Comparison of ENCODE assay signal across 8 cellular contexts in genomic region chr10:6543431-6544005, GRCh38. TPM values are rescaled to one million over a fixed set of nuclear protein-coding genes. Genes with fewer than 3 reads are reported as not detected.
A peak's percentile ranks its signal among the peaks of the same experiment; 100 is the strongest.
DNase-seq lines count a peak whose midpoint lies in the region; ATAC-seq, FAIRE-seq and TF ChIP-seq lines count a peak whose summit lies in the region.

No MANE protein-coding gene starts in this region.

- TF ChIP-seq CTCF in H1 (IDR thresholded peaks at IDR 0.05; ENCODE audit: control extremely low read depth in 1 of 3, insufficient read depth in 1 of 3, low read depth in 1 of 3, low read length in 3 of 3) (no peak), left ventricle myocardium inferior (IDR thresholded peaks at IDR 0.05; ENCODE audit: borderline replicate concordance) (no peak), mesothelial cell of epicardium (IDR thresholded peaks at IDR 0.05; ENCODE audit: unreplicated experiment) (no peak)

- H3K9me3 ChIP-seq in H1 (ENCODE audit: insufficient read depth in 2 of 2, low read depth in 1 of 2, low read length in 1 of 2) (no peaks in the 10 kb centered on the region), left ventricle myocardium inferior (replicated peaks) (no peaks in the 10 kb centered on the region)

- H3K27ac ChIP-seq in H1 (ENCODE audit: low read depth, low read length): no peak overlapping the region
- H3K27ac ChIP-seq in left ventricle myocardium inferior (replicated peaks): no peak overlapping the region

- H2BK5ac ChIP-seq in H1 (ENCODE audit: low read depth, low read length): no peak overlapping the region

- H3K4me2 ChIP-seq in H1 (ENCODE audit: insufficient read depth in 1 of 2, low read depth in 2 of 2, low read length in 2 of 2): peak overlapping the region in 1 of 2 experiments; percentile 23; a peak in 1 of 4 replicates

- no peak overlapping the region for H2BK20ac ChIP-seq in H1 (ENCODE audit: low read length)

- TF ChIP-seq POLR2A in H1 (IDR thresholded peaks at IDR 0.05; ENCODE audit: control extremely low read depth in 1 of 2, low read depth in 2 of 2, low read length in 2 of 2): no peak

- ATAC-seq in HG02678 (IDR thresholded peaks at IDR 0.05; ENCODE audit: unreplicated experiment) (peak; percentile 61), GM18520 (IDR thresholded peaks at IDR 0.05; ENCODE audit: unreplicated experiment) (no peak)
- ATAC-seq in stimulated activated naive CD8-positive, alpha-beta T cell treated with anti-CD3 and anti-CD28 coated beads, Interleukin-15, Interleukin-2, amounts not matched to agents 100 U/mL and 50 U/mL, for 24 hours: peak; percentile 97

- intact Hi-C loops in left ventricle myocardium inferior (cut with micrococcal nuclease): no loop called here

- peaks cover 53% of the 10 kb centered on the region for H3K36me3 Mint-ChIP-seq in activated CD4-positive, alpha-beta T cell treated with anti-CD3 and anti-CD28 coated beads, Interleukin-2, amount 10 ng/mL, durations not matched to agents 7 days and 5 days (ENCODE audit: low read depth)
- no peaks in the 10 kb centered on the region for H3K36me3 Mint-ChIP-seq in mesothelial cell of epicardium

- no peak overlapping the region for H4K91ac ChIP-seq in H1 (replicated peaks; ENCODE audit: insufficient read length, low read length)

- H4K5ac ChIP-seq in H1 (ENCODE audit: insufficient read length, low read depth, low read length): no peak overlapping the region

- 85% methylated on average over 9 of the region's 9 CpGs; no CpG with 5 or more reads in 1 of the 2 experiments for WGBS in H1 (ENCODE audit: extremely low coverage in 1 of 2, insufficient coverage in 1 of 2, insufficient read length in 1 of 2, insufficient replicate concordance in 2 of 2, low coverage in 1 of 2, low lambda C conversion rate in 2 of 2, missing lambda C conversion rate in 1 of 2), 2 experiments

- no peak overlapping the region for H3K23ac ChIP-seq in H1 (ENCODE audit: insufficient read length)

- peaks cover 4% of the 10 kb centered on the region for H3K9me3 Mint-ChIP-seq in activated CD4-positive, alpha-beta T cell treated with anti-CD3 and anti-CD28 coated beads, Interleukin-2, amount 10 ng/mL, durations not matched to agents 7 days and 5 days
- peaks cover 8% of the 10 kb centered on the region for H3K9me3 Mint-ChIP-seq in mesothelial cell of epicardium

- H3K79me2 ChIP-seq in H1 (ENCODE audit: control insufficient read depth in 1 of 2, insufficient read depth in 2 of 2, low read length in 2 of 2): peaks cover 0 to 11% of the 10 kb centered on the region in 2 experiments; a peak in 2 of 4 replicates

- peaks cover 77% of the 10 kb centered on the region for H3K4me1 Mint-ChIP-seq in activated CD4-positive, alpha-beta T cell treated with anti-CD3 and anti-CD28 coated beads, Interleukin-2, amount 10 ng/mL, durations not matched to agents 7 days and 5 days
- H3K4me1 Mint-ChIP-seq in mesothelial cell of epicardium: no peaks in the 10 kb centered on the region

- H4K8ac ChIP-seq in H1 (ENCODE audit: extremely low read depth, insufficient read depth, low read length): no peak overlapping the region

- no peak overlapping the region for H2AFZ ChIP-seq in H1 (ENCODE audit: low read length)

- CTCF ChIA-PET in activated CD4-positive, alpha-beta T cell treated with anti-CD3 and anti-CD28 coated beads, Interleukin-2, amount 10 ng/mL, durations not matched to agents 7 days and 5 days (lab: Charles Lee): interaction anchor here (0.6 to 3.0 kb wide), 8 partner anchors 12 to 341 kb away, joined by 3 to 33 read pairs (median 6); partner anchors contain the start of gene PFKFB3
- CTCF ChIA-PET in H1 (lab: Charles Lee; ENCODE audit: partially characterized antibody) (interaction anchor here (0.8 to 2.3 kb wide), 8 partner anchors 8 to 134 kb away, joined by 3 to 9 read pairs (median 3); partner anchors contain the start of gene PRKCQ), HEK293T (lab: Yijun Ruan, JAX) (no interaction called here)

- H3K27me3 ChIP-seq in H1 (replicated peaks in 1 of 4; ENCODE audit: control insufficient read depth in 3 of 4, extremely low read depth in 1 of 4, insufficient read depth in 3 of 4, low read length in 3 of 4): no peaks in the 10 kb centered on the region
- peaks cover 56% of the 10 kb centered on the region for H3K27me3 ChIP-seq in left ventricle myocardium inferior (ENCODE audit: low read depth)

- peak overlapping the region; percentile 28; the same call in 1 of the 2 replicates for H3K18ac ChIP-seq in H1 (ENCODE audit: extremely low read depth, low read length)

- no peak overlapping the region for H2BK120ac ChIP-seq in H1 (replicated peaks; ENCODE audit: low read depth, low read length)

- H3K27me3 Mint-ChIP-seq in activated CD4-positive, alpha-beta T cell treated with anti-CD3 and anti-CD28 coated beads, Interleukin-2, amount 10 ng/mL, durations not matched to agents 7 days and 5 days: no peaks in the 10 kb centered on the region
- H3K27me3 Mint-ChIP-seq in mesothelial cell of epicardium (ENCODE audit: low read depth): peaks cover 4% of the 10 kb centered on the region

- no peak overlapping the region for H2AK5ac ChIP-seq in H1 (ENCODE audit: low read depth, low read length)

- H3K4me3 Mint-ChIP-seq in activated CD4-positive, alpha-beta T cell treated with anti-CD3 and anti-CD28 coated beads, Interleukin-2, amount 10 ng/mL, durations not matched to agents 7 days and 5 days: peak overlapping the region; percentile 81
- H3K4me3 Mint-ChIP-seq in mesothelial cell of epicardium: no peak overlapping the region

- H3K4me1 ChIP-seq in H1 (replicated peaks in 1 of 4; ENCODE audit: control insufficient read depth in 3 of 4, insufficient read depth in 4 of 4, low read length in 3 of 4): peaks cover 0 to 11% (median 4%) of the 10 kb centered on the region in 4 experiments; a peak in 6 of 7 replicates
- H3K4me1 ChIP-seq in left ventricle myocardium inferior: no peaks in the 10 kb centered on the region

- TF ChIP-seq RAD21 in H1 (IDR thresholded peaks at IDR 0.05 in 1 of 2, conservative IDR thresholded peaks at IDR 0.05 in 1 of 2; ENCODE audit: low read depth in 2 of 2, low read length in 2 of 2): no peak

- H3K27ac Mint-ChIP-seq in activated CD4-positive, alpha-beta T cell treated with anti-CD3 and anti-CD28 coated beads, Interleukin-2, amount 10 ng/mL, durations not matched to agents 7 days and 5 days: peak overlapping the region; percentile 100
- H3K27ac Mint-ChIP-seq in mesothelial cell of epicardium: no peak overlapping the region

- H3K56ac ChIP-seq in H1 (replicated peaks; ENCODE audit: insufficient read length, low read depth, low read length): no peak overlapping the region

- H3K79me1 ChIP-seq in H1 (ENCODE audit: low read depth, low read length): peaks cover 2% of the 10 kb centered on the region; the same call in 1 of the 2 replicates

- H4K20me1 ChIP-seq in H1 (replicated peaks in 1 of 2; ENCODE audit: control insufficient read depth in 1 of 2, insufficient read depth in 2 of 2, low read length in 2 of 2): peaks cover 0 to 7% of the 10 kb centered on the region in 2 experiments

- peak; percentile 73 for DNase-seq in activated CD4-positive, alpha-beta T cell treated with anti-CD3 and anti-CD28 coated beads, Interleukin-2, amount 10 ng/mL, durations not matched to agents 7 days and 5 days
- DNase-seq in H1 (ENCODE audit: low read depth in 1 of 2, low spot score in 2 of 2) (no peak), left ventricle myocardium inferior (no peak), HEK293T (ENCODE audit: extremely low spot score) (no peak), mesothelial cell of epicardium (ENCODE audit: low spot score in 2 of 2, unreplicated experiment in 2 of 2) (no peak)
- DNase-seq in stimulated activated naive CD8-positive, alpha-beta T cell treated with anti-CD3 and anti-CD28 coated beads, Interleukin-15, Interleukin-2, amounts not matched to agents 100 U/mL and 50 U/mL, for 24 hours: peak; percentile 51

- H3K9ac ChIP-seq in H1 (replicated peaks in 1 of 4; ENCODE audit: extremely low read depth in 1 of 4, low read depth in 3 of 4, low read length in 3 of 4): no peak overlapping the region

- no peak overlapping the region for H3K14ac ChIP-seq in H1 (ENCODE audit: insufficient read length)

- H3K36me3 ChIP-seq in H1 (ENCODE audit: control insufficient read depth in 2 of 4, insufficient read depth in 4 of 4, low read length in 3 of 4): no peaks in the 10 kb centered on the region
- no peaks in the 10 kb centered on the region for H3K36me3 ChIP-seq in left ventricle myocardium inferior

- POLR2A ChIA-PET in activated CD4-positive, alpha-beta T cell treated with anti-CD3 and anti-CD28 coated beads, Interleukin-2, amount 10 ng/mL, durations not matched to agents 7 days and 5 days (lab: Charles Lee): interaction anchor here (0.6 to 1.2 kb wide), 3 partner anchors 11 to 13 kb away, joined by 3 read pairs; no protein-coding TSS in a partner anchor
- POLR2A ChIA-PET in H1 (lab: Charles Lee; ENCODE audit: partially characterized antibody): no interaction called here
- POLR2A ChIA-PET in HEK293T (lab: Yijun Ruan, JAX): no interaction called here

- no peak for FAIRE-seq in H1 (lab: Jason Lieb, UNC)

- no peaks in the 10 kb centered on the region; the same call in 1 of the 2 replicates for H3K23me2 ChIP-seq in H1 (ENCODE audit: low read depth, low read length)

- TF ChIP-seq EP300 in H1 (IDR thresholded peaks at IDR 0.05; ENCODE audit: borderline replicate concordance in 1 of 2, low read depth in 2 of 2, low read length in 2 of 2): no peak

- H2BK12ac ChIP-seq in H1 (ENCODE audit: low read depth, low read length): no peak overlapping the region

- no peak overlapping the region for H3K4me3 ChIP-seq in H1 (ENCODE audit: extremely low read depth in 1 of 4, insufficient read depth in 2 of 4, low read depth in 3 of 4, low read length in 4 of 4)
- H3K4me3 ChIP-seq in left ventricle myocardium inferior: no peak overlapping the region

- H3K4ac ChIP-seq in H1 (replicated peaks; ENCODE audit: insufficient read length, low read depth, low read length): no peak overlapping the region

- 0 out of 2 replicates have a peak overlapping the region, but pooled peaks have one; percentile 61 for H2BK15ac ChIP-seq in H1 (ENCODE audit: low read length)

TF ChIP-seq in HEK293T, 16 proteins besides CTCF, POLR2A, EP300 and RAD21:
- TF ChIP-seq TARDBP (IDR thresholded peaks at IDR 0.05) (no peak), NFRKB (IDR thresholded peaks at IDR 0.05) (no peak), FOXA1 (IDR thresholded peaks at IDR 0.05) (no peak)

RNA-seq across cellular contexts. Expression of gene PRKCQ, which starts 36.6 kb away (rescaled TPM):
- 10 to 100 TPM; 62.6 to 69.5 TPM for total RNA-seq in activated CD4-positive, alpha-beta T cell treated with anti-CD3 and anti-CD28 coated beads, Interleukin-2, amount 10 ng/mL, durations not matched to agents 7 days and 5 days
- 21.4 and 22.6 TPM in 2 replicates for total RNA-seq in H1 (2021; fragmentation: NEBNext Ultra II Directional; extraction: Animal tissue kit (Norgen Biotek cat#: 25700))
- polyA plus RNA-seq in H1 (2011; rRNA removed): 6.8 and 9.1 TPM in 2 replicates
- polyA plus RNA-seq in H1 (2011; cell fraction: cytosol; rRNA removed): 11.8 TPM
- 12.2 TPM for polyA plus RNA-seq in H1 (2011; cell fraction: nucleus; rRNA removed)
- 13.8 to 17.4 TPM (median 15.2 TPM) in 4 replicates for polyA plus RNA-seq in H1 (2012, experiment 1 of 2)
- polyA plus RNA-seq in H1 (2012, experiment 2 of 2): 4.0 TPM
- polyA plus RNA-seq in H1 (2013, experiment 1 of 2): 17.3 TPM
- polyA plus RNA-seq in H1 (2013, experiment 2 of 2): 16.3 TPM
- 25.4 and 30.1 TPM in 2 replicates for polyA minus RNA-seq in H1 (2011; rRNA and poly(A)+ RNA removed)
- 8.9 TPM for polyA minus RNA-seq in H1 (2011; cell fraction: cytosol; rRNA and poly(A)+ RNA removed)
- 27.3 TPM for polyA minus RNA-seq in H1 (2011; cell fraction: nucleus; rRNA and poly(A)+ RNA removed)
- total RNA-seq in left ventricle myocardium inferior (0.16 TPM), mesothelial cell of epicardium (2.3 to 2.4 TPM (median 2.3 TPM) in 3 replicates)

Comparison
In these comparisons a context has a peak if more than half of its experiments do, and no peak if none do; other contexts are left out.
1. DNase-seq: peak in activated CD4-positive, alpha-beta T cell treated with anti-CD3 and anti-CD28 coated beads, Interleukin-2, amount 10 ng/mL, durations not matched to agents 7 days and 5 days (single experiment) and stimulated activated naive CD8-positive, alpha-beta T cell treated with anti-CD3 and anti-CD28 coated beads, Interleukin-15, Interleukin-2, amounts not matched to agents 100 U/mL and 50 U/mL, for 24 hours (single experiment); none in H1 (0 of 2), left ventricle myocardium inferior (single experiment), HEK293T (single experiment) and mesothelial cell of epicardium (0 of 2).